Comparison of ENCODE assay signal across 6 cellular contexts in genomic region chr6:46115634-46116033, GRCh38. TPM values are rescaled to one million over a fixed set of nuclear protein-coding genes. Genes with fewer than 3 reads are reported as not detected.
"Had no signal": no experiment of that assay in that cellular context is flagged by ENCODE, and none has a peak within 500 bp of the region (broad histone marks: within the 10 kb centered on the region; RNA-seq: fewer than 3 reads in every experiment).

No MANE protein-coding gene starts in this region.

- DNase-seq: IMR-90, KBM-7, KG1 had no signal

- ATAC-seq: HepG2, K562 had no signal

RNA-seq across cellular contexts. Expression of gene ENPP5, which starts 55.1 kb away (rescaled TPM):
- total RNA-seq: HepG2, HT1080, K562 had no signal
